Comparison of ENCODE assay signal across 18 cellular contexts in the genomic region with DNA sequence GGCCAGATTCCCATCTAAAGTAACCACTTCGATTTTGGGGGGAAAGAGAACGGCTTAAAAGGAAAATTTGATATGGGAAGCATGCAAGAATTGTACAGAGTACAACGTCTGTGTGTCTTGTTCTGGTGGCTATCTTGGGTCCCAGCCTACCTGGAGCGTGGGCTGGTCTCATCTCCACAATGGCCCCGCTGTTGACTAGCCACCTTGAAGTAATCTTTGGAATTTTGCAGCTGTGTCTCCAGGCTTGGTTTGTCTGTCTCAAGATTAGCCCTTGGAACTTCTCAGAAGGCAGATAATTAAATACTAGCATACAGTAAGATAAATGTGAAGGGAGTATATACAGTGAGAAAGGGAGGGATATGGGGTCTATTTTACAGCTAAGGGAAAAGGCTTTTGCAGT. TPM values are rescaled to one million over a fixed set of nuclear protein-coding genes. Genes with fewer than 3 reads are reported as not detected.
DNase-seq lines count a peak whose midpoint lies in the region; ATAC-seq and TF ChIP-seq lines count a peak whose summit lies in the region.
"Had no signal": no experiment of that assay in that cellular context is flagged by ENCODE, and none has a peak within 500 bp of the region (broad histone marks: within the 10 kb centered on the region; RNA-seq: fewer than 3 reads in every experiment).

No MANE protein-coding gene starts in this region.

- peaks cover 50% of the 10 kb centered on the region for H3K4me1 Mint-ChIP-seq in activated naive CD4-positive, alpha-beta T cell treated with anti-CD3 and anti-CD28 coated beads, Interleukin-2, amount 10 ng/mL, durations not matched to agents 7 days and 5 days
- H3K4me1 Mint-ChIP-seq in IgD-negative memory B cell (peaks cover 24 to 29% (median 26%) of the 10 kb centered on the region in 3 donors), brain (peaks cover 42% of the 10 kb centered on the region)
- peaks cover 45% of the 10 kb centered on the region for H3K4me1 Mint-ChIP-seq in activated CD8-positive, alpha-beta memory T cell treated with anti-CD3 and anti-CD28 coated beads, Interleukin-2, amount 10 ng/mL, durations not matched to agents 7 days and 5 days

- H3K79me1 ChIP-seq in neuronal stem cell (ENCODE audit: low read depth, low read length) = peaks cover 10% of the 10 kb centered on the region

- H3K4me1 ChIP-seq in neuronal stem cell (ENCODE audit: control insufficient read depth in 2 of 2, insufficient read depth in 1 of 2, low read depth in 1 of 2, low read length in 2 of 2) = peaks cover 5 to 8% of the 10 kb centered on the region in 2 donors

- no peak overlapping the region for H4K8ac ChIP-seq in neuronal stem cell (ENCODE audit: low read depth, low read length)

- no peak for TF ChIP-seq CTCF in brain (conservative IDR thresholded peaks at IDR 0.05)

- no peak for DNase-seq in activated naive CD4-positive, alpha-beta T cell treated with anti-CD3 and anti-CD28 coated beads, Interleukin-2, amount 10 ng/mL, durations not matched to agents 7 days and 5 days
- no peak for DNase-seq in activated naive CD4-positive, alpha-beta T cell treated with anti-CD3 and anti-CD28 coated beads, Interleukin-2, amount 50 U/mL, for 72 hours (ENCODE audit: low spot score in 2 of 2)
- DNase-seq in neuronal stem cell (ENCODE audit: low spot score) = no peak
- no peak for DNase-seq in activated CD4-positive, CD25-positive, alpha-beta regulatory T cell (lab: John Stamatoyannopoulos, UW)
- no peak for DNase-seq in DMS79 treated with DMSO at 0.1 percent for 48 hours (lab: John Stamatoyannopoulos, UW)
- no peak for DNase-seq in activated CD8-positive, alpha-beta memory T cell treated with anti-CD3 and anti-CD28 coated beads, Interleukin-2, amount 10 ng/mL, durations not matched to agents 7 days and 5 days
- DNase-seq: activated CD4-positive, alpha-beta T cell treated with anti-CD3 and anti-CD28 coated beads, Interleukin-2, amount 50 U/mL, for 48 hours; activated effector memory CD4-positive, alpha-beta T cell treated with anti-CD3 and anti-CD28 coated beads, Interleukin-2, amount 50 U/mL, for 16 hours; AML-193; DMS 273 treated with DMSO at 0.1 percent for 48 hours; left ventricle myocardium inferior; NCI-H1092 treated with DMSO at 0.1 percent for 48 hours; PC-9; posterior cingulate gyrus had no signal

- H3K9me3 Mint-ChIP-seq in activated naive CD4-positive, alpha-beta T cell treated with anti-CD3 and anti-CD28 coated beads, Interleukin-2, amount 10 ng/mL, durations not matched to agents 7 days and 5 days = no peaks in the 10 kb centered on the region
- H3K9me3 Mint-ChIP-seq in activated naive CD4-positive, alpha-beta T cell treated with anti-CD3 and anti-CD28 coated beads, Interleukin-2, amount 50 U/mL, for 72 hours = no peaks in the 10 kb centered on the region
- H3K9me3 Mint-ChIP-seq in IgD-negative memory B cell (no peaks in the 10 kb centered on the region), brain (peaks cover 0 to 11% (median 2%) of the 10 kb centered on the region in 5 experiments)
- H3K9me3 Mint-ChIP-seq in activated CD8-positive, alpha-beta memory T cell treated with anti-CD3 and anti-CD28 coated beads, Interleukin-2, amount 10 ng/mL, durations not matched to agents 7 days and 5 days (ENCODE audit: low read depth) = no peaks in the 10 kb centered on the region
- H3K9me3 Mint-ChIP-seq: dendritic cell treated with granulocyte-macrophage colony-stimulating factor and Interleukin-4, amounts not matched to agents 40 ng/mL and 50 ng/mL, for 4 days had no signal

- H3K14ac ChIP-seq in neuronal stem cell (ENCODE audit: low read length) = no peak overlapping the region

- peak overlapping the region; percentile 12 for H3K4me3 Mint-ChIP-seq in activated naive CD4-positive, alpha-beta T cell treated with anti-CD3 and anti-CD28 coated beads, Interleukin-2, amount 10 ng/mL, durations not matched to agents 7 days and 5 days
- H3K4me3 Mint-ChIP-seq in IgD-negative memory B cell = peak overlapping the region in 3 of 4 donors; percentile 28 to 66 (median 45)
- H3K4me3 Mint-ChIP-seq in brain = peak overlapping the region; percentile 86 to 98 (median 97)
- H3K4me3 Mint-ChIP-seq in activated CD8-positive, alpha-beta memory T cell treated with anti-CD3 and anti-CD28 coated beads, Interleukin-2, amount 10 ng/mL, durations not matched to agents 7 days and 5 days = no peak overlapping the region

- no peaks in the 10 kb centered on the region for H3K27me3 ChIP-seq in neuronal stem cell (ENCODE audit: control insufficient read depth in 3 of 3, insufficient read depth in 3 of 3, low read depth in 1 of 3, low read length in 3 of 3)
- H3K27me3 ChIP-seq: thyroid gland had no signal

- no peak overlapping the region for H2BK120ac ChIP-seq in neuronal stem cell (ENCODE audit: low read depth, low read length)

- no peak overlapping the region for H3K18ac ChIP-seq in neuronal stem cell (ENCODE audit: low read length)

- peak overlapping the region; percentile 6 for H2AFZ ChIP-seq in neuronal stem cell (ENCODE audit: low read length)

- no peak overlapping the region for H3K4me2 ChIP-seq in neuronal stem cell (ENCODE audit: insufficient read depth, low read length, poor library complexity, severe bottlenecking)

- no peak overlapping the region for H3K4ac ChIP-seq in neuronal stem cell (ENCODE audit: low read length)

- CTCF ChIA-PET in activated naive CD4-positive, alpha-beta T cell treated with anti-CD3 and anti-CD28 coated beads, Interleukin-2, amount 10 ng/mL, durations not matched to agents 7 days and 5 days (lab: Charles Lee) = interaction anchor here (0.6 to 1.5 kb wide), 5 partner anchors 290 to 459 kb away, joined by 3 to 5 read pairs (median 4); no protein-coding TSS in a partner anchor
- CTCF ChIA-PET in activated CD8-positive, alpha-beta memory T cell treated with anti-CD3 and anti-CD28 coated beads, Interleukin-2, amount 10 ng/mL, durations not matched to agents 7 days and 5 days (lab: Charles Lee) = interaction anchor here (0.6 to 1.0 kb wide), 2 partner anchors 190 to 319 kb away, joined by 3 to 4 read pairs; no protein-coding TSS in a partner anchor

- WGBS in neuronal stem cell (ENCODE audit: extremely low coverage in 2 of 2, insufficient read length in 2 of 2, insufficient replicate concordance in 1 of 2), 2 donors = no CpG with 5 or more reads among the region's 5 CpGs

- no peak overlapping the region for H3K27ac ChIP-seq in neuronal stem cell (replicated peaks; ENCODE audit: low read length)
- H3K27ac ChIP-seq: PC-9 had no signal

- H3K9ac ChIP-seq in neuronal stem cell (ENCODE audit: low read depth, low read length, poor library complexity) = no peak overlapping the region

- H3K9me3 ChIP-seq in neuronal stem cell (replicated peaks in 1 of 2; ENCODE audit: control insufficient read depth in 2 of 2, insufficient read depth in 1 of 2, low read depth in 1 of 2, low read length in 2 of 2) = no peaks in the 10 kb centered on the region
- H3K9me3 ChIP-seq: left ventricle myocardium inferior, thyroid gland had no signal

- no peak overlapping the region for H3K4me3 ChIP-seq in neuronal stem cell (ENCODE audit: low read length in 2 of 2)

- H3K36me3 Mint-ChIP-seq in activated naive CD4-positive, alpha-beta T cell treated with anti-CD3 and anti-CD28 coated beads, Interleukin-2, amount 10 ng/mL, durations not matched to agents 7 days and 5 days = peaks cover 32% of the 10 kb centered on the region
- H3K36me3 Mint-ChIP-seq in activated naive CD4-positive, alpha-beta T cell treated with anti-CD3 and anti-CD28 coated beads, Interleukin-2, amount 50 U/mL, for 72 hours = peaks cover 7 to 12% of the 10 kb centered on the region in 2 donors
- H3K36me3 Mint-ChIP-seq in IgD-negative memory B cell = no peaks in the 10 kb centered on the region
- H3K36me3 Mint-ChIP-seq in brain = peaks cover 13% of the 10 kb centered on the region
- H3K36me3 Mint-ChIP-seq in activated CD8-positive, alpha-beta memory T cell treated with anti-CD3 and anti-CD28 coated beads, Interleukin-2, amount 10 ng/mL, durations not matched to agents 7 days and 5 days = peaks cover 29% of the 10 kb centered on the region

- ATAC-seq in activated naive CD4-positive, alpha-beta T cell treated with anti-CD3 and anti-CD28 coated beads, Interleukin-2, amount 50 U/mL, for 72 hours = no peak
- ATAC-seq in activated CD8-positive, alpha-beta memory T cell treated with anti-CD3 and anti-CD28 coated beads, Interleukin-2, amount 10 ng/mL, durations not matched to agents 7 days and 5 days = no peak

- no peak overlapping the region for H2BK12ac ChIP-seq in neuronal stem cell (ENCODE audit: low read length)

- no peak overlapping the region for H2BK15ac ChIP-seq in neuronal stem cell (ENCODE audit: low read length)

- H3K27ac Mint-ChIP-seq in activated naive CD4-positive, alpha-beta T cell treated with anti-CD3 and anti-CD28 coated beads, Interleukin-2, amount 10 ng/mL, durations not matched to agents 7 days and 5 days = peak overlapping the region; percentile 98
- H3K27ac Mint-ChIP-seq in activated naive CD4-positive, alpha-beta T cell treated with anti-CD3 and anti-CD28 coated beads, Interleukin-2, amount 50 U/mL, for 72 hours = no peak overlapping the region
- H3K27ac Mint-ChIP-seq in IgD-negative memory B cell = peak overlapping the region in 2 of 3 donors; percentile 39 to 96
- H3K27ac Mint-ChIP-seq in brain = peak overlapping the region in 2 of 5 experiments; percentile 21 to 84
- no peak overlapping the region for H3K27ac Mint-ChIP-seq in activated CD8-positive, alpha-beta memory T cell treated with anti-CD3 and anti-CD28 coated beads, Interleukin-2, amount 10 ng/mL, durations not matched to agents 7 days and 5 days
- H3K27ac Mint-ChIP-seq: dendritic cell treated with granulocyte-macrophage colony-stimulating factor and Interleukin-4, amounts not matched to agents 40 ng/mL and 50 ng/mL, for 4 days had no signal

- no peak overlapping the region for H3K23ac ChIP-seq in neuronal stem cell (ENCODE audit: low read depth, low read length, poor library complexity)

- H2BK5ac ChIP-seq in neuronal stem cell (ENCODE audit: low read length) = no peak overlapping the region

- H3K36me3 ChIP-seq in neuronal stem cell (replicated peaks in 1 of 2; ENCODE audit: control insufficient read depth in 2 of 2, insufficient read depth in 2 of 2, low read length in 2 of 2) = peaks cover 4 to 41% of the 10 kb centered on the region in 2 donors

- H4K91ac ChIP-seq in neuronal stem cell (ENCODE audit: low read depth, low read length, poor library complexity) = no peak overlapping the region

- no peak overlapping the region for H2AK5ac ChIP-seq in neuronal stem cell (ENCODE audit: low read depth, low read length)

- H3K27me3 Mint-ChIP-seq in activated naive CD4-positive, alpha-beta T cell treated with anti-CD3 and anti-CD28 coated beads, Interleukin-2, amount 10 ng/mL, durations not matched to agents 7 days and 5 days = no peaks in the 10 kb centered on the region
- no peaks in the 10 kb centered on the region for H3K27me3 Mint-ChIP-seq in IgD-negative memory B cell
- peaks cover 7% of the 10 kb centered on the region for H3K27me3 Mint-ChIP-seq in brain
- H3K27me3 Mint-ChIP-seq in activated CD8-positive, alpha-beta memory T cell treated with anti-CD3 and anti-CD28 coated beads, Interleukin-2, amount 10 ng/mL, durations not matched to agents 7 days and 5 days = no peaks in the 10 kb centered on the region

RNA-seq across cellular contexts. Expression of a gene that starts 1.3 kb away (rescaled TPM):
- 10 to 100 TPM; 25.9 to 30.2 TPM for total RNA-seq in activated naive CD4-positive, alpha-beta T cell treated with anti-CD3 and anti-CD28 coated beads, Interleukin-2, amount 50 U/mL, for 72 hours
- polyA plus RNA-seq in IgD-negative memory B cell (8.8 TPM), brain (ENCODE audit: insufficient read depth, low read depth, low replicate concordance) (22.1 TPM)
- polyA plus RNA-seq in neuronal stem cell (2013, experiment 1 of 2) = 6.9 TPM
- 7.4 TPM for polyA plus RNA-seq in neuronal stem cell (2013, experiment 2 of 2)
- 10 to 100 TPM; 49.9 to 53.3 TPM for total RNA-seq in activated CD8-positive, alpha-beta memory T cell treated with anti-CD3 and anti-CD28 coated beads, Interleukin-2, amount 10 ng/mL, durations not matched to agents 7 days and 5 days

RNA-seq across cellular contexts. Expression of a gene that starts 37.0 kb away (rescaled TPM):
- total RNA-seq in activated naive CD4-positive, alpha-beta T cell treated with anti-CD3 and anti-CD28 coated beads, Interleukin-2, amount 50 U/mL, for 72 hours = 10 to 100 TPM; 42.4 to 56.5 TPM
- polyA plus RNA-seq in IgD-negative memory B cell (0.15 TPM), brain (ENCODE audit: insufficient read depth, low read depth, low replicate concordance) (8.3 TPM)
- 22.5 TPM for polyA plus RNA-seq in neuronal stem cell (2013, experiment 1 of 2)
- polyA plus RNA-seq in neuronal stem cell (2013, experiment 2 of 2) = 22.8 TPM
- total RNA-seq in activated CD8-positive, alpha-beta memory T cell treated with anti-CD3 and anti-CD28 coated beads, Interleukin-2, amount 10 ng/mL, durations not matched to agents 7 days and 5 days = 10 to 100 TPM; 40.5 to 42.2 TPM

RNA-seq across cellular contexts. Expression of a gene that starts 37.1 kb away (rescaled TPM):
- 100 to 1,000 TPM in 1 of 2 donors, 10 to 100 TPM in 1; 97.5 to 104 TPM for total RNA-seq in activated naive CD4-positive, alpha-beta T cell treated with anti-CD3 and anti-CD28 coated beads, Interleukin-2, amount 50 U/mL, for 72 hours
- polyA plus RNA-seq in IgD-negative memory B cell (35.6 TPM), brain (ENCODE audit: insufficient read depth, low read depth, low replicate concordance) (35.8 TPM)
- 49.0 TPM for polyA plus RNA-seq in neuronal stem cell (2013, experiment 1 of 2)
- polyA plus RNA-seq in neuronal stem cell (2013, experiment 2 of 2) = 48.1 TPM
- 10 to 100 TPM; 87.0 to 97.4 TPM for total RNA-seq in activated CD8-positive, alpha-beta memory T cell treated with anti-CD3 and anti-CD28 coated beads, Interleukin-2, amount 10 ng/mL, durations not matched to agents 7 days and 5 days

Comparison
In these comparisons a context has a peak if more than half of its experiments do, and no peak if none do; other contexts are left out.
1. H3K27ac Mint-ChIP-seq: peak in activated naive CD4-positive, alpha-beta T cell treated with anti-CD3 and anti-CD28 coated beads, Interleukin-2, amount 10 ng/mL, durations not matched to agents 7 days and 5 days (single experiment) and IgD-negative memory B cell (2 of 3); none in activated naive CD4-positive, alpha-beta T cell treated with anti-CD3 and anti-CD28 coated beads, Interleukin-2, amount 50 U/mL, for 72 hours (0 of 2) and activated CD8-positive, alpha-beta memory T cell treated with anti-CD3 and anti-CD28 coated beads, Interleukin-2, amount 10 ng/mL, durations not matched to agents 7 days and 5 days (single experiment).